1 cellular context compared by ENCODE assay signal in the genomic region with DNA sequence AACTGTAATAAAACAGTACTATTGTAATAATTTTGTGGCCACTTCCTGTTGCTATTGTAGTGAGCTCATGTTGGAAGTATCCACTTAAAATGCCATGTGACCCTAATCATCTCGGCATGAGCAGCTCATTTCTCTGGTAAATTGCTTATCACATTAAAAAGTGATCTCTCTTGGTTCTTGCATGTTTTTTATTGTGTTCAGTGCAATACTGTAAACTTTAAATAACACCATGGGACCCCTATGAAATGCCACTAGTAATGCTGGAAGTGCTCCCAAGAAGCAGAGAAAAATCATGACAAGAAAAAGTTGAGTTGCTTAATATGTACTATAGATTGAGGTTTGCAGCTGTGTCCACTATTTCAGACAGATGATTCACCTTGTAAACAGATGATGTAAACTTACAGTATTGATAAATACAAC.
TF ChIP-seq lines count a peak whose summit lies in the region.

No MANE protein-coding gene starts in this region.

TF ChIP-seq in Ishikawa, 13 proteins besides CTCF, POLR2A, EP300 and RAD21 (continued from another document):
- TF ChIP-seq, protein P1, sequence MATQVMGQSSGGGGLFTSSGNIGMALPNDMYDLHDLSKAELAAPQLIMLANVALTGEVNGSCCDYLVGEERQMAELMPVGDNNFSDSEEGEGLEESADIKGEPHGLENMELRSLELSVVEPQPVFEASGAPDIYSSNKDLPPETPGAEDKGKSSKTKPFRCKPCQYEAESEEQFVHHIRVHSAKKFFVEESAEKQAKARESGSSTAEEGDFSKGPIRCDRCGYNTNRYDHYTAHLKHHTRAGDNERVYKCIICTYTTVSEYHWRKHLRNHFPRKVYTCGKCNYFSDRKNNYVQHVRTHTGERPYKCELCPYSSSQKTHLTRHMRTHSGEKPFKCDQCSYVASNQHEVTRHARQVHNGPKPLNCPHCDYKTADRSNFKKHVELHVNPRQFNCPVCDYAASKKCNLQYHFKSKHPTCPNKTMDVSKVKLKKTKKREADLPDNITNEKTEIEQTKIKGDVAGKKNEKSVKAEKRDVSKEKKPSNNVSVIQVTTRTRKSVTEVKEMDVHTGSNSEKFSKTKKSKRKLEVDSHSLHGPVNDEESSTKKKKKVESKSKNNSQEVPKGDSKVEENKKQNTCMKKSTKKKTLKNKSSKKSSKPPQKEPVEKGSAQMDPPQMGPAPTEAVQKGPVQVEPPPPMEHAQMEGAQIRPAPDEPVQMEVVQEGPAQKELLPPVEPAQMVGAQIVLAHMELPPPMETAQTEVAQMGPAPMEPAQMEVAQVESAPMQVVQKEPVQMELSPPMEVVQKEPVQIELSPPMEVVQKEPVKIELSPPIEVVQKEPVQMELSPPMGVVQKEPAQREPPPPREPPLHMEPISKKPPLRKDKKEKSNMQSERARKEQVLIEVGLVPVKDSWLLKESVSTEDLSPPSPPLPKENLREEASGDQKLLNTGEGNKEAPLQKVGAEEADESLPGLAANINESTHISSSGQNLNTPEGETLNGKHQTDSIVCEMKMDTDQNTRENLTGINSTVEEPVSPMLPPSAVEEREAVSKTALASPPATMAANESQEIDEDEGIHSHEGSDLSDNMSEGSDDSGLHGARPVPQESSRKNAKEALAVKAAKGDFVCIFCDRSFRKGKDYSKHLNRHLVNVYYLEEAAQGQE (IDR thresholded peaks at IDR 0.05; ENCODE audit: low read depth), result no peak
- TF ChIP-seq NFIC (IDR thresholded peaks at IDR 0.05) (no peak), TEAD4 (IDR thresholded peaks at IDR 0.05) (peak; percentile 74)
- TF ChIP-seq, protein P2, sequence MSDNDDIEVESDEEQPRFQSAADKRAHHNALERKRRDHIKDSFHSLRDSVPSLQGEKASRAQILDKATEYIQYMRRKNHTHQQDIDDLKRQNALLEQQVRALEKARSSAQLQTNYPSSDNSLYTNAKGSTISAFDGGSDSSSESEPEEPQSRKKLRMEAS (IDR thresholded peaks at IDR 0.05), result no peak
